Comparison of ENCODE assay signal across 1 cellular context in the genomic region with DNA sequence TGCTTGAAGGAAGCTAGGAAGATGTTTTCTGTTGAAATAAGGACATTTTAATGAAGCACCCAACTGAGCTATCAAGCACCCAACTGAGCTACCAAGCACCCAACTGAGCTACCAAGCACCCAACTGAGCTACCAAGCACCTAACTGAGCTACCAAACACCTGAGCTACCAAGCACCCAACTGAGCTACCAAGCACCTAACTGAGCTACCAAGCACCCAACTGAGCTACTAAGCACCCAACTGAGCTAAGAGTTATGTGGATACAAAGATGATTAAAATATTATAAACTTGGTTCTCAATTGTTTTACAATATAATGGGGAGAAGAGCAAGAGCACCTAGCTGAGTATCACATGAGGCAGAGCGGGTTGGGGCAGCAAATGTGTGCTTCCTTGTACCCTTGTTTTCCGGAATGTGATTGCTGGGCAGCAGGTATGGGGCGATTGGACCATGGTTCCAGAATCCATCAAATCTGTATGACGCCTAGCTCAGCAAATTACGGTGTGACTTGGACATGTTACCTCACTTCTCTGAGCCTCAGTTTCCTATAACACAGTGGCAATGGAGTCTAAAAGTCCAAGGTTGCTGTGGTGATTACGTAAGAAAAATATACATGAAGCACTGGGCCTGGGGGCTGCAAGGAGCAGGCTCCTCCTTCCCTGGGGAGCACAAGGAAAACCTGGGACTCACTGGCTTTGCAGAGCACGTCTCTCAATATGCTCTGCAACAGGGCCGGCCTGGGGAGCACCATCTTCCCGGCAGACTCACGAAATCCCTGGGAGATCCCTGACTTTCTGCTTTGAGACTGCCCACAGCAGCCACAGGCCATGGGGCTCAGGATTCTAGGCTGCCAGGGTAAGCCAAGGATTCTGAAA.
TF ChIP-seq lines count a peak whose summit lies in the region.

No MANE protein-coding gene starts in this region.

TF ChIP-seq in K562, 482 proteins besides CTCF, POLR2A, EP300 and RAD21 (continued from another document):
- TF ChIP-seq, protein P1, sequence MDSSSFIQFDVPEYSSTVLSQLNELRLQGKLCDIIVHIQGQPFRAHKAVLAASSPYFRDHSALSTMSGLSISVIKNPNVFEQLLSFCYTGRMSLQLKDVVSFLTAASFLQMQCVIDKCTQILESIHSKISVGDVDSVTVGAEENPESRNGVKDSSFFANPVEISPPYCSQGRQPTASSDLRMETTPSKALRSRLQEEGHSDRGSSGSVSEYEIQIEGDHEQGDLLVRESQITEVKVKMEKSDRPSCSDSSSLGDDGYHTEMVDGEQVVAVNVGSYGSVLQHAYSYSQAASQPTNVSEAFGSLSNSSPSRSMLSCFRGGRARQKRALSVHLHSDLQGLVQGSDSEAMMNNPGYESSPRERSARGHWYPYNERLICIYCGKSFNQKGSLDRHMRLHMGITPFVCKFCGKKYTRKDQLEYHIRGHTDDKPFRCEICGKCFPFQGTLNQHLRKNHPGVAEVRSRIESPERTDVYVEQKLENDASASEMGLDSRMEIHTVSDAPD (CRISPR knock-in tag; IDR thresholded peaks at IDR 0.05) = no peak
- TF ChIP-seq, protein P2, sequence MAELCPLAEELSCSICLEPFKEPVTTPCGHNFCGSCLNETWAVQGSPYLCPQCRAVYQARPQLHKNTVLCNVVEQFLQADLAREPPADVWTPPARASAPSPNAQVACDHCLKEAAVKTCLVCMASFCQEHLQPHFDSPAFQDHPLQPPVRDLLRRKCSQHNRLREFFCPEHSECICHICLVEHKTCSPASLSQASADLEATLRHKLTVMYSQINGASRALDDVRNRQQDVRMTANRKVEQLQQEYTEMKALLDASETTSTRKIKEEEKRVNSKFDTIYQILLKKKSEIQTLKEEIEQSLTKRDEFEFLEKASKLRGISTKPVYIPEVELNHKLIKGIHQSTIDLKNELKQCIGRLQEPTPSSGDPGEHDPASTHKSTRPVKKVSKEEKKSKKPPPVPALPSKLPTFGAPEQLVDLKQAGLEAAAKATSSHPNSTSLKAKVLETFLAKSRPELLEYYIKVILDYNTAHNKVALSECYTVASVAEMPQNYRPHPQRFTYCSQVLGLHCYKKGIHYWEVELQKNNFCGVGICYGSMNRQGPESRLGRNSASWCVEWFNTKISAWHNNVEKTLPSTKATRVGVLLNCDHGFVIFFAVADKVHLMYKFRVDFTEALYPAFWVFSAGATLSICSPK (IDR thresholded peaks at IDR 0.05; ENCODE audit: borderline replicate concordance) = peak; percentile 50; the same call in 1 of the 2 replicates
- TF ChIP-seq RFX5 (IDR thresholded peaks at IDR 0.05; ENCODE audit: low read depth, low read length) = no peak
- TF ChIP-seq ZBTB1 (CRISPR knock-in tag; IDR thresholded peaks at IDR 0.05; ENCODE audit: borderline replicate concordance, low read depth) = no peak
- TF ChIP-seq ZNF316 (IDR thresholded peaks at IDR 0.05) = peak; percentile 46
- no peak for TF ChIP-seq PHF21A (IDR thresholded peaks at IDR 0.05; ENCODE audit: borderline replicate concordance, low read depth)
- peak; percentile 86 for TF ChIP-seq ZNF263 (CRISPR knock-in tag; IDR thresholded peaks at IDR 0.05; ENCODE audit: borderline replicate concordance)
- TF ChIP-seq C11orf30 (IDR thresholded peaks at IDR 0.05; ENCODE audit: low read depth) = peak; percentile 21; the same call in 1 of the 2 replicates
- peak; percentile 71 for TF ChIP-seq CEBPB (tag; IDR thresholded peaks at IDR 0.05)
- TF ChIP-seq CEBPG (CRISPR knock-in tag; IDR thresholded peaks at IDR 0.05) = 0 out of 2 replicates have a peak, but pooled peaks have one; percentile 10
- peak; percentile 15 to 33; a peak in 1 of 4 replicates for TF ChIP-seq CEBPG (tag; conservative IDR thresholded peaks at IDR 0.05 in 1 of 2, IDR thresholded peaks at IDR 0.05 in 1 of 2)
